ENCODE assay signal across 21 cellular contexts in the genomic region with DNA sequence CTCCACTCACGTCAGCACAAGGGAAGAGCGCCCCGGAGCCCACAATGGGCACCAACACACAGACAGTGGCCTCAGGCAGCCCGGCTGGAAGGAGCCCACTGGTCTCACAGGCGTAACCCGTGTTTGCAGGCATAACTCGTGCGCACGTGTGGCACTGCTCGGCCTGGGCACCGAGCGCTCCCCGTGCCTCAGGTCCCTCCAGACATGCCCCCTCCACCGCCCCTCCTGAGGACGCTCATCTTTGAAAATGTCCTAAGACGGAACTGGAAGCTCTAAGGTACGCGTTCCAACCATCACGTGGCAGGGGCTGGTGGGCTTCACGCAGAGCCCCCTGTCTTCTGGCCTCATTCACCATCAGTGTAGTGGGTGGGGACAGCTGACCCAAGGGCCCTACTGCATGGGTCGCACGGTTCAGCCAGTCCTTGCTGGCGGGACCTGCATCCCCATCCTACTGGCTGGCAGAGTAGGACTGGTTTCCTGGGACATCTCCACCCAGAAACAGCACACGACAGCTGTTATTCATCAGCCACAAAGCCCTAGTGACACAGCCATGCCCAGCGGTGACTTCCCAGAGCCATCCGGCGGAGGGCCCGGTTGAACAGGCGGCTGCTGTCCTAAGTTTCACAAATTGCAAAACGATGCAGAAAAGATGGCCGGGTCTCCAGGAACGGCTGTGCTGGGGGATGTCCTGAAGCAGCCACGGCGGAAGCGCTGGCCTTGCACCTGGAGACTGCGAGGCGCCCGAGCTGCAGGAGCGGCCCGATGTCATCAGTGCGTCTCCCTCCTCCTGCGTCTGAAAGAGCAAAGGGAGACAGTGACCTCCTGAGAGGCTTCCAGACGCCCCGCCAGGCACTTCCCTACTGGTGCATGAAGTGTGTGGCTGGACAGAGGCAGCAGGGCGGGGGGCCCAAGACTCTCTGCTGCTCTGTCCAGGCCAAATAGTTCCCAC. TPM values are rescaled to one million over a fixed set of nuclear protein-coding genes. Genes with fewer than 3 reads are reported as not detected.
DNase-seq lines count a peak whose midpoint lies in the region; ATAC-seq lines count a peak whose summit lies in the region.
"Had no signal": no experiment of that assay in that cellular context is flagged by ENCODE, and none has a peak within 500 bp of the region (broad histone marks: within the 10 kb centered on the region; RNA-seq: fewer than 3 reads in every experiment).

No MANE protein-coding gene starts in this region.

- intact Hi-C loops in cardiac septum (cut with DNase I) (no loop called here), left ventricle myocardium superior (cut with micrococcal nuclease) (no loop called here), aorta (cut with DNase I) (no loop called here)

- DNase-seq in cardiac septum (ENCODE audit: low spot score): peak; percentile 58
- no peak for DNase-seq in left ventricle myocardium superior
- no peak for DNase-seq in neuronal stem cell (ENCODE audit: low spot score)
- peak in 1 of 2 donors; percentile 33 for DNase-seq in aorta
- DNase-seq in CD1c-positive myeloid dendritic cell (ENCODE audit: extremely low spot score): no peak
- DNase-seq: BE2C; dermis blood vessel endothelial cell; DMS79 treated with DMSO at 0.1 percent for 48 hours; heart left ventricle; mucosa of descending colon; NCI-H2107; NCI-H510A; stimulated activated CD4-positive, alpha-beta T cell treated with anti-CD3 and anti-CD28 coated beads, Interleukin-15, amount 100 ng/mL, for 24 hours; uterus; WERI-Rb-1 had no signal

- H3K14ac ChIP-seq in neuronal stem cell (ENCODE audit: low read length): peak overlapping the region; percentile 21

- H3K4me1 ChIP-seq in esophagus (ENCODE audit: control insufficient read depth in 2 of 2, insufficient read depth in 2 of 2, low read length in 1 of 2) (peaks cover 5 to 11% of the 10 kb centered on the region in 2 donors), neuronal stem cell (ENCODE audit: control insufficient read depth in 2 of 2, insufficient read depth in 1 of 2, low read depth in 1 of 2, low read length in 2 of 2) (peaks cover 0 to 2% of the 10 kb centered on the region in 2 donors), aorta (ENCODE audit: control insufficient read depth in 1 of 2, insufficient read depth in 2 of 2, low read length in 2 of 2) (no peaks in the 10 kb centered on the region)
- H3K4me1 ChIP-seq: BE2C, neural progenitor cell, Peyer's patch, uterus had no signal

- peak overlapping the region; percentile 21 for H3K9ac ChIP-seq in neuronal stem cell (ENCODE audit: low read depth, low read length, poor library complexity)
- H3K9ac ChIP-seq: neural progenitor cell had no signal

- H2BK120ac ChIP-seq in neuronal stem cell (ENCODE audit: low read depth, low read length): no peak overlapping the region

- no peak overlapping the region for H2AFZ ChIP-seq in neuronal stem cell (ENCODE audit: low read length)
- H2AFZ ChIP-seq: neural progenitor cell had no signal

- H3K36me3 ChIP-seq in esophagus (ENCODE audit: control insufficient read depth in 2 of 2, insufficient read depth in 2 of 2, low read length in 1 of 2): no peaks in the 10 kb centered on the region
- H3K36me3 ChIP-seq in neuronal stem cell (replicated peaks in 1 of 2; ENCODE audit: control insufficient read depth in 2 of 2, insufficient read depth in 2 of 2, low read length in 2 of 2): no peaks in the 10 kb centered on the region
- H3K36me3 ChIP-seq in aorta (ENCODE audit: control insufficient read depth in 1 of 2, insufficient read depth in 2 of 2, low read length in 1 of 2): no peaks in the 10 kb centered on the region
- H3K36me3 ChIP-seq: BE2C, heart left ventricle, neural progenitor cell, Peyer's patch, uterus had no signal

- no peak overlapping the region for H4K91ac ChIP-seq in neuronal stem cell (ENCODE audit: low read depth, low read length, poor library complexity)

- H3K4me2 ChIP-seq in neuronal stem cell (ENCODE audit: insufficient read depth, low read length, poor library complexity, severe bottlenecking): no peak overlapping the region
- H3K4me2 ChIP-seq: neural progenitor cell had no signal

- ATAC-seq in left ventricle myocardium superior (no peak), aorta (ENCODE audit: low FRiP score) (peak; percentile 26), GM18861 (IDR thresholded peaks at IDR 0.05; ENCODE audit: unreplicated experiment) (no peak), HG02759 (IDR thresholded peaks at IDR 0.05; ENCODE audit: unreplicated experiment) (no peak)

- H3K18ac ChIP-seq in neuronal stem cell (ENCODE audit: low read length): peak overlapping the region; percentile 57

- H3K27me3 ChIP-seq in esophagus (ENCODE audit: control insufficient read depth in 1 of 2, insufficient read depth in 2 of 2, low read length in 2 of 2) (no peaks in the 10 kb centered on the region), neuronal stem cell (ENCODE audit: control insufficient read depth in 3 of 3, insufficient read depth in 3 of 3, low read depth in 1 of 3, low read length in 3 of 3) (no peaks in the 10 kb centered on the region), aorta (ENCODE audit: control insufficient read depth in 1 of 2, insufficient read depth in 2 of 2, low read length in 1 of 2) (no peaks in the 10 kb centered on the region)
- H3K27me3 ChIP-seq: BE2C, heart left ventricle, neural progenitor cell, Peyer's patch, uterus had no signal

- H2AK5ac ChIP-seq in neuronal stem cell (ENCODE audit: low read depth, low read length): peak overlapping the region; percentile 63

- H2BK5ac ChIP-seq in neuronal stem cell (ENCODE audit: low read length): no peak overlapping the region

- H3K4ac ChIP-seq in neuronal stem cell (ENCODE audit: low read length): no peak overlapping the region

- H3K4me3 ChIP-seq in esophagus (ENCODE audit: low read depth in 1 of 2, low read length in 2 of 2): no peak overlapping the region
- no peak overlapping the region for H3K4me3 ChIP-seq in neuronal stem cell (ENCODE audit: low read length in 2 of 2)
- H3K4me3 ChIP-seq in aorta (ENCODE audit: low read length in 2 of 2): no peak overlapping the region
- H3K4me3 ChIP-seq: GM12878, heart left ventricle, mucosa of descending colon, neural progenitor cell, Peyer's patch, uterus had no signal

- H3K23ac ChIP-seq in neuronal stem cell (ENCODE audit: low read depth, low read length, poor library complexity): peak overlapping the region; percentile 75

- H2BK12ac ChIP-seq in neuronal stem cell (ENCODE audit: low read length): peak overlapping the region; percentile 58

- H3K27ac ChIP-seq in esophagus (ENCODE audit: low read depth in 2 of 2, low read length in 1 of 2) (peak overlapping the region; percentile 63 to 83), neuronal stem cell (replicated peaks; ENCODE audit: low read length) (no peak overlapping the region), aorta (ENCODE audit: low read depth in 1 of 2, low read length in 2 of 2) (no peak overlapping the region)
- H3K27ac ChIP-seq: heart left ventricle, neural progenitor cell, Peyer's patch, uterus, WERI-Rb-1 had no signal

- 86 to 92% methylated on average over 45 of the region's 45 CpGs for WGBS in esophagus, 2 donors
- no CpG with 5 or more reads among the region's 45 CpGs for whole genome bisulfite sequencing in neuronal stem cell (ENCODE audit: extremely low coverage in 2 of 2, insufficient read length in 2 of 2, insufficient replicate concordance in 1 of 2), 2 donors
- WGBS in aorta, 2 donors: 90 to 93% methylated on average over 45 of the region's 45 CpGs

- H3K9me3 ChIP-seq in esophagus (ENCODE audit: control insufficient read depth in 2 of 2, insufficient read depth in 1 of 2, low read depth in 1 of 2, low read length in 1 of 2) (peaks cover 0 to 3% of the 10 kb centered on the region in 2 donors), neuronal stem cell (replicated peaks in 1 of 2; ENCODE audit: control insufficient read depth in 2 of 2, insufficient read depth in 1 of 2, low read depth in 1 of 2, low read length in 2 of 2) (peaks cover 0 to 4% of the 10 kb centered on the region in 2 donors), aorta (ENCODE audit: control insufficient read depth, low read length) (peaks cover 1% of the 10 kb centered on the region)
- H3K9me3 ChIP-seq: BE2C, mucosa of descending colon, Peyer's patch, uterus had no signal

- H2BK15ac ChIP-seq in neuronal stem cell (ENCODE audit: low read length): no peak overlapping the region

- peak overlapping the region; percentile 86 for H4K8ac ChIP-seq in neuronal stem cell (ENCODE audit: low read depth, low read length)

- no peaks in the 10 kb centered on the region for H3K79me1 ChIP-seq in neuronal stem cell (ENCODE audit: low read depth, low read length)

RNA-seq across cellular contexts. Expression of gene SSR1, which starts 44.4 kb away (rescaled TPM):
- total RNA-seq in cardiac septum (61.8 TPM), left ventricle myocardium superior (62.5 TPM), aorta (100 to 1,000 TPM; 114 to 125 TPM)
- polyA plus RNA-seq in esophagus (10 to 100 TPM; 14.4 to 47.4 TPM), aorta (10 to 100 TPM; 32.9 to 39.0 TPM)
- 40.1 TPM for polyA plus RNA-seq in neuronal stem cell (2013, experiment 1 of 2)
- polyA plus RNA-seq in neuronal stem cell (2013, experiment 2 of 2): 38.6 TPM

Comparison
In these comparisons a context has a peak if more than half of its experiments do, and no peak if none do; other contexts are left out.
1. H3K27ac ChIP-seq: peak in esophagus (2 of 2); none in neuronal stem cell (single experiment) and aorta (0 of 2).